In the genomic region with DNA sequence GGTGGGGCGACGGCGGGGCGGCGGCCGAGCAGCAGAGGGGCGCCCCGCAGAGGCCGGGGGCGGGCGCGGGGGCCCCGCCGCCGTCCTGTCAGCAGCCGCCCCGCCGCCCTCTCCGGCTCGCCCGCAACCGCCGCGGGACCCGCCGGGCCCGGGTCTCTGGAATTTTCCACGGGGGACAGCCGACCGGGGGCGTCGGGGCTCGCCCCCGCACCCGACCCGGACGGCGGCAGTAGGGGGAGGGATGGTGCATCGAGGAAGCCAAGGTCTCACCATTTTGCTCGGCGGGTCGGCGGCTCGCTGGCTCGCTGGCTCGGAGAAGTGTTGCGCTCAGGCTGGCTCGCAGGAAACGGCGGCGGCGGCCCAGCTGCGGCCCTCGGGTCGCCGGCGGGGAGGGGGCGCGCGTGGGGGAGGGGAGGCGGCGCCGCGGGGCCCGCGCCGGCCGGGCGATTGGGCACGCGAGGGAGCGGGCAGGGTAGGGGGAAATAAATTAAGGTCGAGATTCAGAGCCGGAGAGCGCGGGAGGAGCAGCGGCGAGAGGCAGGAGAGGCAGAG, we compare ENCODE assay signal across 8 cellular contexts. TPM values are rescaled to one million over a fixed set of nuclear protein-coding genes. Genes with fewer than 3 reads are reported as not detected.
DNase-seq lines count a peak whose midpoint lies in the region; ATAC-seq, FAIRE-seq and TF ChIP-seq lines count a peak whose summit lies in the region.

No MANE protein-coding gene starts in this region.

- DNase-seq in Caco-2 (peak in 1 of 2 experiments; percentile 42), MM.1S (peak; percentile 21), foreskin keratinocyte (no peak), posterior cingulate gyrus (peak in 7 of 10 donors; percentile 11 to 77 (median 26)), urothelium cell line (ENCODE audit: low spot score) (peak; percentile 34), KBM-7 (no peak)

- H3K4me1 ChIP-seq in Caco-2 (0 out of 2 replicates have a peak, but pooled peaks cover 17% of the 10 kb centered on the region), MM.1S (ENCODE audit: low read length) (peaks cover 25% of the 10 kb centered on the region), foreskin keratinocyte (peaks cover 18% of the 10 kb centered on the region)

- H3K36me3 ChIP-seq in Caco-2 (ENCODE audit: control insufficient read depth, insufficient read depth, low read length), result no peaks in the 10 kb centered on the region
- H3K36me3 ChIP-seq in MM.1S (replicated peaks; ENCODE audit: insufficient read depth, low read length), result no peaks in the 10 kb centered on the region; the same call in 1 of the 2 replicates

- H3K4me3 ChIP-seq in Caco-2 (ENCODE audit: low read depth, low read length), result peak overlapping the region; percentile 99
- peak overlapping the region; percentile 96 for H3K4me3 ChIP-seq in MM.1S (ENCODE audit: low read length)

- no peaks in the 10 kb centered on the region for H3K27me3 Mint-ChIP-seq in Caco-2 (ENCODE audit: insufficient read depth, unreplicated experiment)
- H3K27me3 Mint-ChIP-seq in activated T-helper 17 cell treated with anti-CD3 and anti-CD28 coated beads, Interleukin-2, amount 50 U/mL, for 72 hours, result no peaks in the 10 kb centered on the region

- H3K4me3 Mint-ChIP-seq in Caco-2 (ENCODE audit: unreplicated experiment), result peak overlapping the region; percentile 92
- no peak overlapping the region for H3K4me3 Mint-ChIP-seq in activated T-helper 17 cell treated with anti-CD3 and anti-CD28 coated beads, Interleukin-2, amount 50 U/mL, for 72 hours

- H3K9me2 ChIP-seq in MM.1S (replicated peaks; ENCODE audit: insufficient read depth, low read length), result no peaks in the 10 kb centered on the region

- ATAC-seq in GM21529 (IDR thresholded peaks at IDR 0.05; ENCODE audit: unreplicated experiment) (peak; percentile 8), foreskin keratinocyte (no peak)
- ATAC-seq in activated T-helper 17 cell treated with anti-CD3 and anti-CD28 coated beads, Interleukin-2, amount 50 U/mL, for 72 hours (replicated peaks), result peak; percentile 5

- no peaks in the 10 kb centered on the region for H3K9me3 Mint-ChIP-seq in Caco-2 (ENCODE audit: unreplicated experiment)
- no peaks in the 10 kb centered on the region for H3K9me3 Mint-ChIP-seq in activated T-helper 17 cell treated with anti-CD3 and anti-CD28 coated beads, Interleukin-2, amount 50 U/mL, for 72 hours

- no peak overlapping the region for H3K4me2 ChIP-seq in MM.1S (ENCODE audit: low read depth, low read length)

- in situ Hi-C loops in KBM-7 (cut with MboI; ENCODE audit: low pct_unique_long_range_greater_than_20kb, low sequenced_read_pairs), result no loop called here

- FAIRE-seq in urothelium cell line (lab: Jason Lieb, UNC), result no peak

- H3F3A ChIP-seq in MM.1S (ENCODE audit: insufficient read depth, low read length), result peaks cover 26% of the 10 kb centered on the region

- peak overlapping the region; percentile 97 for H3K27ac Mint-ChIP-seq in Caco-2 (ENCODE audit: unreplicated experiment)
- H3K27ac Mint-ChIP-seq in activated T-helper 17 cell treated with anti-CD3 and anti-CD28 coated beads, Interleukin-2, amount 50 U/mL, for 72 hours, result peak overlapping the region; percentile 96

- no peaks in the 10 kb centered on the region for H3K9me3 ChIP-seq in Caco-2
- no peaks in the 10 kb centered on the region for H3K9me3 ChIP-seq in MM.1S (replicated peaks; ENCODE audit: insufficient read depth, low read length)

- peaks cover 14% of the 10 kb centered on the region for H3K4me1 Mint-ChIP-seq in Caco-2 (ENCODE audit: low read depth, unreplicated experiment)
- H3K4me1 Mint-ChIP-seq in activated T-helper 17 cell treated with anti-CD3 and anti-CD28 coated beads, Interleukin-2, amount 50 U/mL, for 72 hours, result peaks cover 17% of the 10 kb centered on the region

- no TSS peak for BruUV-seq in Caco-2 (replicated peaks; lab: Mats Ljungman, UMichigan)

- H3K9ac ChIP-seq in MM.1S (ENCODE audit: low read length), result peak overlapping the region; percentile 83

- no peak for TF ChIP-seq CTCF in Caco-2 (IDR thresholded peaks at IDR 0.05; ENCODE audit: insufficient read depth in 1 of 2, low read depth in 1 of 2, low read length in 1 of 2, severe bottlenecking in 1 of 2, unreplicated experiment in 1 of 2)
- no peak for TF ChIP-seq CTCF in MM.1S (IDR thresholded peaks at IDR 0.05; ENCODE audit: low read length)
- no peak for TF ChIP-seq CTCF in foreskin keratinocyte (conservative IDR thresholded peaks at IDR 0.05)

- H3K27ac ChIP-seq in MM.1S (ENCODE audit: low read length) (peak overlapping the region; percentile 87; the same call in 1 of the 2 replicates), foreskin keratinocyte (peak overlapping the region; percentile 52)

- peaks cover 23% of the 10 kb centered on the region for H3K36me3 Mint-ChIP-seq in Caco-2 (ENCODE audit: insufficient read depth, unreplicated experiment)
- peaks cover 29% of the 10 kb centered on the region for H3K36me3 Mint-ChIP-seq in activated T-helper 17 cell treated with anti-CD3 and anti-CD28 coated beads, Interleukin-2, amount 50 U/mL, for 72 hours (ENCODE audit: low read depth)

- H2AFZ ChIP-seq in MM.1S (ENCODE audit: low read length), result no peak overlapping the region

- intact Hi-C loops in Caco-2 (cut with micrococcal nuclease; ENCODE audit: unreplicated experiment), result loop anchor here (1.0 to 5.0 kb wide), 3 partner anchors 17 to 95 kb away; partner anchors contain the start of gene PNO1
- intact Hi-C loops in posterior cingulate gyrus (cut with DNase I), result loop anchor here (1.0 to 10.0 kb wide), 2 partner anchors 95 to 187 kb away; partner anchors contain the start of genes C1D and PNO1

- CTCF ChIA-PET in Caco-2 (lab: Charles Lee), result interaction anchor here (0.5 to 1.8 kb wide), 4 partner anchors 26 to 130 kb away, joined by 3 to 4 read pairs (median 4); no protein-coding TSS in a partner anchor

- H3K27me3 ChIP-seq in Caco-2 (replicated peaks; ENCODE audit: control insufficient read depth, insufficient read depth, low read length) (no peaks in the 10 kb centered on the region), MM.1S (replicated peaks; ENCODE audit: insufficient read depth, low read length) (0 out of 2 replicates have a peak, but pooled peaks cover 7% of the 10 kb centered on the region), foreskin keratinocyte (no peaks in the 10 kb centered on the region)

- H4K20me1 ChIP-seq in MM.1S (ENCODE audit: insufficient read depth, low read length), result peaks cover 40% of the 10 kb centered on the region

- POLR2A ChIA-PET in Caco-2 (lab: Charles Lee), result interaction anchor here (0.8 to 1.7 kb wide), 4 partner anchors 27 to 94 kb away, joined by 3 to 9 read pairs (median 4); partner anchors contain the start of gene PNO1

- peaks cover 51% of the 10 kb centered on the region for H3K79me2 ChIP-seq in MM.1S (ENCODE audit: low read length)

RNA-seq across cellular contexts. Expression of gene PPP3R1, which starts 0.4 kb away (rescaled TPM):
- total RNA-seq in Caco-2 (2022), result 70.9 and 71.6 TPM in 2 replicates
- total RNA-seq in activated T-helper 17 cell treated with anti-CD3 and anti-CD28 coated beads, Interleukin-2, amount 50 U/mL, for 72 hours, result 10 to 100 TPM; 54.1 to 70.0 TPM
- total RNA-seq in foreskin keratinocyte, result 49.5 and 50.2 TPM in 2 replicates
- 21.0 and 25.2 TPM in 2 replicates for polyA plus RNA-seq in foreskin keratinocyte

Comparison
In these comparisons a context has a peak if more than half of its experiments do, and no peak if none do; other contexts are left out.
1. DNase-seq: peak in MM.1S (single experiment), posterior cingulate gyrus (7 of 10) and urothelium cell line (single experiment); none in foreskin keratinocyte (0 of 2) and KBM-7 (single experiment).